In the genomic region with DNA sequence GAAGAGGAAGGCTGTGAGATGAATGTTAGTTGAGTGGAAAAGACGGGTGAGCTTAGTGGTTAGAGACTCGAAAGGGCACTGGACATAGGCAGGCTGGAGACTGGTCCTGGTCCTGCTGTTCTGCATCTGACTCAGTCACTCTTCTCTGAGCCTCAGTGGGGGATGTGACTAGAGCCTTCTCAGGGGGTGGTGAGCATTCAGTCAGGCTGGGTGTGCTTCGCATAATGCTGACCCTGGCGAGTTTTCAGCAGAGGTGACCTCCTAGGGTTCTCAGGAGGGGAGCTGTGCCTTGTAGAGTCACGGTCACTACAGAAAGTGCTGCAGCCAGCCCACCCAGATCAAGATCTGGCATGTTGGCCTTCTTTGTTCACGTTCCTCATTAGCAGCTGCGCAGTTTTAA, we compare ENCODE assay signal across 29 cellular contexts. TPM values are rescaled to one million over a fixed set of nuclear protein-coding genes. Genes with fewer than 3 reads are reported as not detected.
DNase-seq lines count a peak whose midpoint lies in the region; ATAC-seq, FAIRE-seq and TF ChIP-seq lines count a peak whose summit lies in the region.
"Had no signal": no experiment of that assay in that cellular context is flagged by ENCODE, and none has a peak within 500 bp of the region (broad histone marks: within the 10 kb centered on the region; RNA-seq: fewer than 3 reads in every experiment).

No MANE protein-coding gene starts in this region.

- no peak overlapping the region for H2AFZ ChIP-seq in H1 (ENCODE audit: low read length)

- H3K56ac ChIP-seq in H1 (replicated peaks; ENCODE audit: insufficient read length, low read depth, low read length): no peak overlapping the region

- H3K27ac ChIP-seq in RWPE2 (ENCODE audit: poor library complexity, severe bottlenecking) (no peak overlapping the region), H1 (ENCODE audit: low read depth, low read length) (peak overlapping the region; percentile 41; the same call in 1 of the 2 replicates)
- H3K27ac ChIP-seq: pancreas, right lobe of liver, transverse colon had no signal

- H3K4me3 Mint-ChIP-seq in activated naive CD8-positive, alpha-beta T cell: no peak overlapping the region
- H3K4me3 Mint-ChIP-seq in activated naive CD8-positive, alpha-beta T cell treated with anti-CD3 and anti-CD28 coated beads, Interleukin-2, amount 50 U/mL, for 24 hours: no peak overlapping the region
- no peak overlapping the region for H3K4me3 Mint-ChIP-seq in stimulated activated effector memory CD8-positive, alpha-beta T cell treated with anti-CD3 and anti-CD28 coated beads, Interleukin-12 subunit alpha, Interleukin-12 subunit beta, amount 100 ng/mL, for 72 hours
- H3K4me3 Mint-ChIP-seq: CD4-positive, alpha-beta memory T cell had no signal

- peak overlapping the region; percentile 29 for H4K91ac ChIP-seq in H1 (replicated peaks; ENCODE audit: insufficient read length, low read length)

- H3K4ac ChIP-seq in H1 (replicated peaks; ENCODE audit: insufficient read length, low read depth, low read length): no peak overlapping the region

- H4K20me1 ChIP-seq in H1 (replicated peaks in 1 of 2; ENCODE audit: control insufficient read depth in 1 of 2, insufficient read depth in 2 of 2, low read length in 2 of 2): peaks cover 11 to 29% of the 10 kb centered on the region in 2 experiments

- H3K18ac ChIP-seq in H1 (ENCODE audit: extremely low read depth, low read length): peak overlapping the region; percentile 68

- H2AK5ac ChIP-seq in H1 (ENCODE audit: low read depth, low read length): peak overlapping the region; percentile 33

- H4K8ac ChIP-seq in H1 (ENCODE audit: extremely low read depth, insufficient read depth, low read length): no peak overlapping the region

- CTCF ChIA-PET in H1 (lab: Charles Lee; ENCODE audit: partially characterized antibody): interaction anchor here (0.6 to 4.2 kb wide), 5 partner anchors 11 to 1037 kb away, joined by 3 to 22 read pairs (median 9); no protein-coding TSS in a partner anchor

- TF ChIP-seq RAD21 in H1 (IDR thresholded peaks at IDR 0.05 in 1 of 2, conservative IDR thresholded peaks at IDR 0.05 in 1 of 2; ENCODE audit: low read depth in 2 of 2, low read length in 2 of 2): no peak

- no peaks in the 10 kb centered on the region for H3K27me3 Mint-ChIP-seq in activated naive CD8-positive, alpha-beta T cell
- no peaks in the 10 kb centered on the region for H3K27me3 Mint-ChIP-seq in activated naive CD8-positive, alpha-beta T cell treated with anti-CD3 and anti-CD28 coated beads, Interleukin-2, amount 50 U/mL, for 24 hours
- H3K27me3 Mint-ChIP-seq: CD4-positive, alpha-beta memory T cell had no signal

- no peak for DNase-seq in activated naive CD8-positive, alpha-beta T cell treated with anti-CD3 and anti-CD28 coated beads, Interleukin-2, amount 50 U/mL, for 24 hours
- peak; percentile 14 for DNase-seq in RWPE2 (ENCODE audit: low spot score)
- DNase-seq in H1 (ENCODE audit: low read depth in 1 of 2, low spot score in 2 of 2): no peak
- DNase-seq in stimulated activated effector memory CD8-positive, alpha-beta T cell treated with anti-CD3 and anti-CD28 coated beads, Interleukin-12 subunit alpha, Interleukin-12 subunit beta, amount 100 ng/mL, for 72 hours (ENCODE audit: low spot score in 2 of 2): no peak
- DNase-seq in stimulated activated CD4-positive, alpha-beta T cell treated with anti-CD3 and anti-CD28 coated beads, Interleukin-2, amount 100 ng/mL, for 24 hours: no peak
- no peak for DNase-seq in urothelium cell line (ENCODE audit: low spot score)
- no peak for DNase-seq in amygdala (lab: John Stamatoyannopoulos, UW)
- DNase-seq: activated CD4-positive, alpha-beta T cell treated with anti-CD3 and anti-CD28 coated beads for 4 hours; activated CD8-positive, alpha-beta memory T cell treated with anti-CD3 and anti-CD28 coated beads, Interleukin-2, amount 50 U/mL, for 4 hours; adrenal gland; caudate nucleus; CD4-positive, alpha-beta memory T cell; DMS153; GDM1; hypothalamus; NCI-H187 treated with DMSO at 0.1 percent for 48 hours; NCI-H2227 treated with DMSO at 0.1 percent for 48 hours; NCI-H774; right lobe of liver; Right ventricle myocardium superior; stimulated activated naive CD4-positive, alpha-beta T cell treated with Interleukin-2 at 50 U/mL for 16 hours; SW 1271; transverse colon had no signal

- POLR2A ChIA-PET in H1 (lab: Charles Lee; ENCODE audit: partially characterized antibody): interaction anchor here (0.5 to 4.9 kb wide), 11 partner anchors 10 to 198 kb away, joined by 3 to 32 read pairs (median 6); no protein-coding TSS in a partner anchor

- H2BK5ac ChIP-seq in H1 (ENCODE audit: low read depth, low read length): peak overlapping the region; percentile 90; the same call in 1 of the 2 replicates

- H3K9me3 Mint-ChIP-seq in activated naive CD8-positive, alpha-beta T cell (ENCODE audit: low read depth): no peaks in the 10 kb centered on the region
- no peaks in the 10 kb centered on the region for H3K9me3 Mint-ChIP-seq in activated naive CD8-positive, alpha-beta T cell treated with anti-CD3 and anti-CD28 coated beads, Interleukin-2, amount 50 U/mL, for 24 hours
- no peaks in the 10 kb centered on the region for H3K9me3 Mint-ChIP-seq in stimulated activated effector memory CD8-positive, alpha-beta T cell treated with anti-CD3 and anti-CD28 coated beads, Interleukin-12 subunit alpha, Interleukin-12 subunit beta, amount 100 ng/mL, for 72 hours
- H3K9me3 Mint-ChIP-seq: CD4-positive, alpha-beta memory T cell had no signal

- no peak for ATAC-seq in activated naive CD8-positive, alpha-beta T cell treated with anti-CD3 and anti-CD28 coated beads, Interleukin-2, amount 50 U/mL, for 24 hours
- no peak for ATAC-seq in RWPE2 (ENCODE audit: low read depth)
- ATAC-seq in stimulated activated effector memory CD8-positive, alpha-beta T cell treated with anti-CD3 and anti-CD28 coated beads, Interleukin-12 subunit alpha, Interleukin-12 subunit beta, amount 100 ng/mL, for 72 hours: no peak
- ATAC-seq: esophagus mucosa, K562, pancreas, right lobe of liver had no signal

- no peak for TF ChIP-seq POLR2A in H1 (IDR thresholded peaks at IDR 0.05; ENCODE audit: control extremely low read depth in 1 of 2, low read depth in 2 of 2, low read length in 2 of 2)

- peak overlapping the region in 1 of 2 experiments; percentile 37; a peak in 2 of 4 replicates for H3K4me2 ChIP-seq in H1 (ENCODE audit: insufficient read depth in 1 of 2, low read depth in 2 of 2, low read length in 2 of 2)

- H4K5ac ChIP-seq in H1 (ENCODE audit: insufficient read length, low read depth, low read length): peak overlapping the region; percentile 10

- no peak overlapping the region for H3K14ac ChIP-seq in H1 (ENCODE audit: insufficient read length)

- H3K4me3 ChIP-seq in RWPE2 (ENCODE audit: severe bottlenecking): no peak overlapping the region
- no peak overlapping the region for H3K4me3 ChIP-seq in H1 (ENCODE audit: extremely low read depth in 1 of 4, insufficient read depth in 2 of 4, low read depth in 3 of 4, low read length in 4 of 4)
- H3K4me3 ChIP-seq: adrenal gland, K562, pancreas, right lobe of liver, transverse colon had no signal

- FAIRE-seq in H1 (lab: Jason Lieb, UNC) (no peak), urothelium cell line (lab: Jason Lieb, UNC) (no peak)
- FAIRE-seq: frontal cortex, K562, pancreas, TTC549 had no signal

- H3K9me3 ChIP-seq in RWPE2 (ENCODE audit: severe bottlenecking): no peaks in the 10 kb centered on the region
- H3K9me3 ChIP-seq in H1 (ENCODE audit: insufficient read depth in 2 of 2, low read depth in 1 of 2, low read length in 1 of 2): no peaks in the 10 kb centered on the region
- H3K9me3 ChIP-seq: adrenal gland, pancreas, right lobe of liver, transverse colon had no signal

- no peaks in the 10 kb centered on the region for H3K4me1 ChIP-seq in RWPE2 (ENCODE audit: insufficient read depth, poor library complexity, severe bottlenecking)
- peaks cover 23 to 42% (median 28%) of the 10 kb centered on the region in 4 experiments for H3K4me1 ChIP-seq in H1 (replicated peaks in 1 of 4; ENCODE audit: control insufficient read depth in 3 of 4, insufficient read depth in 4 of 4, low read length in 3 of 4)
- H3K4me1 ChIP-seq: pancreas, right lobe of liver had no signal

- no peaks in the 10 kb centered on the region for H3K27me3 ChIP-seq in RWPE2 (ENCODE audit: insufficient read depth, poor library complexity, severe bottlenecking)
- H3K27me3 ChIP-seq in H1 (replicated peaks in 1 of 4; ENCODE audit: control insufficient read depth in 3 of 4, extremely low read depth in 1 of 4, insufficient read depth in 3 of 4, low read length in 3 of 4): no peaks in the 10 kb centered on the region
- H3K27me3 ChIP-seq: adrenal gland, pancreas, right lobe of liver, transverse colon had no signal

- H3K79me2 ChIP-seq in H1 (ENCODE audit: control insufficient read depth in 1 of 2, insufficient read depth in 2 of 2, low read length in 2 of 2): peaks cover 0 to 75% of the 10 kb centered on the region in 2 experiments; a peak in 3 of 4 replicates

- H2BK20ac ChIP-seq in H1 (ENCODE audit: low read length): peak overlapping the region; percentile 86

- peaks cover 17% of the 10 kb centered on the region for H3K79me1 ChIP-seq in H1 (ENCODE audit: low read depth, low read length)

- 0 out of 2 replicates have a peak overlapping the region, but pooled peaks have one; percentile 72 for H2BK15ac ChIP-seq in H1 (ENCODE audit: low read length)

- H3K27ac Mint-ChIP-seq in activated naive CD8-positive, alpha-beta T cell: peak overlapping the region; percentile 76
- no peak overlapping the region for H3K27ac Mint-ChIP-seq in activated naive CD8-positive, alpha-beta T cell treated with anti-CD3 and anti-CD28 coated beads, Interleukin-2, amount 50 U/mL, for 24 hours
- peak overlapping the region; percentile 78 for H3K27ac Mint-ChIP-seq in stimulated activated effector memory CD8-positive, alpha-beta T cell treated with anti-CD3 and anti-CD28 coated beads, Interleukin-12 subunit alpha, Interleukin-12 subunit beta, amount 100 ng/mL, for 72 hours

- H3K36me3 Mint-ChIP-seq in activated naive CD8-positive, alpha-beta T cell: peaks cover 5% of the 10 kb centered on the region
- H3K36me3 Mint-ChIP-seq in activated naive CD8-positive, alpha-beta T cell treated with anti-CD3 and anti-CD28 coated beads, Interleukin-2, amount 50 U/mL, for 24 hours (ENCODE audit: low read depth): peaks cover 56% of the 10 kb centered on the region
- peaks cover 100% of the 10 kb centered on the region for H3K36me3 Mint-ChIP-seq in stimulated activated effector memory CD8-positive, alpha-beta T cell treated with anti-CD3 and anti-CD28 coated beads, Interleukin-12 subunit alpha, Interleukin-12 subunit beta, amount 100 ng/mL, for 72 hours

- H3K23ac ChIP-seq in H1 (ENCODE audit: insufficient read length): no peak overlapping the region

- H3K36me3 ChIP-seq in RWPE2 (ENCODE audit: low read depth) (peaks cover 98% of the 10 kb centered on the region), H1 (ENCODE audit: control insufficient read depth in 2 of 4, insufficient read depth in 4 of 4, low read length in 3 of 4) (peaks cover 29 to 80% (median 47%) of the 10 kb centered on the region in 4 experiments)

- TF ChIP-seq CTCF in RWPE2 (IDR thresholded peaks at IDR 0.05; ENCODE audit: poor library complexity, severe bottlenecking) (no peak), H1 (IDR thresholded peaks at IDR 0.05; ENCODE audit: control extremely low read depth in 1 of 3, insufficient read depth in 1 of 3, low read depth in 1 of 3, low read length in 3 of 3) (no peak)

- 82% methylated on average over 7 of the region's 7 CpGs; no CpG with 5 or more reads in 1 of the 2 experiments for WGBS in H1 (ENCODE audit: extremely low coverage in 1 of 2, insufficient coverage in 1 of 2, insufficient read length in 1 of 2, insufficient replicate concordance in 2 of 2, low coverage in 1 of 2, low lambda C conversion rate in 2 of 2, missing lambda C conversion rate in 1 of 2), 2 experiments

- H3K4me1 Mint-ChIP-seq in activated naive CD8-positive, alpha-beta T cell (ENCODE audit: low read depth): peaks cover 23% of the 10 kb centered on the region
- H3K4me1 Mint-ChIP-seq in activated naive CD8-positive, alpha-beta T cell treated with anti-CD3 and anti-CD28 coated beads, Interleukin-2, amount 50 U/mL, for 24 hours: peaks cover 31% of the 10 kb centered on the region
- peaks cover 44% of the 10 kb centered on the region for H3K4me1 Mint-ChIP-seq in stimulated activated effector memory CD8-positive, alpha-beta T cell treated with anti-CD3 and anti-CD28 coated beads, Interleukin-12 subunit alpha, Interleukin-12 subunit beta, amount 100 ng/mL, for 72 hours

- no peak overlapping the region for H2BK120ac ChIP-seq in H1 (replicated peaks; ENCODE audit: low read depth, low read length)

- H3K9ac ChIP-seq in H1 (replicated peaks in 1 of 4; ENCODE audit: extremely low read depth in 1 of 4, low read depth in 3 of 4, low read length in 3 of 4): no peak overlapping the region

- no peaks in the 10 kb centered on the region; the same call in 1 of the 2 replicates for H3K23me2 ChIP-seq in H1 (ENCODE audit: low read depth, low read length)

- H2BK12ac ChIP-seq in H1 (ENCODE audit: low read depth, low read length): peak overlapping the region; percentile 72; the same call in 1 of the 2 replicates

- no peak for TF ChIP-seq EP300 in H1 (IDR thresholded peaks at IDR 0.05; ENCODE audit: borderline replicate concordance in 1 of 2, low read depth in 2 of 2, low read length in 2 of 2)

RNA-seq across cellular contexts. Expression of gene PRRC2B, which starts 44.3 kb away (rescaled TPM):
- total RNA-seq in H1 (2021; fragmentation: NEBNext Ultra II Directional; extraction: Animal tissue kit (Norgen Biotek cat#: 25700)): 249 and 255 TPM in 2 replicates
- 37.3 and 55.3 TPM in 2 replicates for polyA plus RNA-seq in H1 (2011; rRNA removed)
- 32.6 TPM for polyA plus RNA-seq in H1 (2011; cell fraction: cytosol; rRNA removed)
- polyA plus RNA-seq in H1 (2011; cell fraction: nucleus; rRNA removed): 115 TPM
- 96.3 to 122 TPM (median 108 TPM) in 4 replicates for polyA plus RNA-seq in H1 (2012, experiment 1 of 2)
- 52.2 TPM for polyA plus RNA-seq in H1 (2012, experiment 2 of 2)
- polyA plus RNA-seq in H1 (2013, experiment 1 of 2): 64.3 TPM
- 64.7 TPM for polyA plus RNA-seq in H1 (2013, experiment 2 of 2)
- 102 and 131 TPM in 2 replicates for polyA minus RNA-seq in H1 (2011; rRNA and poly(A)+ RNA removed)
- 63.8 TPM for polyA minus RNA-seq in H1 (2011; cell fraction: cytosol; rRNA and poly(A)+ RNA removed)
- 69.0 TPM for polyA minus RNA-seq in H1 (2011; cell fraction: nucleus; rRNA and poly(A)+ RNA removed)
